8 cellular contexts compared by ENCODE assay signal in genomic region chr19:10461047-10461949, GRCh38. TPM values are rescaled to one million over a fixed set of nuclear protein-coding genes. Genes with fewer than 3 reads are reported as not detected.
DNase-seq lines count a peak whose midpoint lies in the region; ATAC-seq and TF ChIP-seq lines count a peak whose summit lies in the region.

No MANE protein-coding gene starts in this region.

- H3K9me2 ChIP-seq in GM23338 (ENCODE audit: insufficient read depth): no peaks in the 10 kb centered on the region

- CTCF ChIA-PET in WTC11 (lab: Charles Lee): interaction anchor here (0.6 to 2.1 kb wide), 18 partner anchors 15 to 481 kb away, joined by 3 to 16 read pairs (median 4); partner anchors contain the start of genes PDE4A and PPAN

- H3K4me1 Mint-ChIP-seq in GM23338 (peaks cover 2% of the 10 kb centered on the region; the same call in 1 of the 3 replicates), WTC11 (peaks cover 3% of the 10 kb centered on the region; the same call in 1 of the 2 replicates)

- peak; percentile 84 for ATAC-seq in DND-41 (ENCODE audit: insufficient read depth, low read depth)
- peak; percentile 96 for ATAC-seq in GM23338
- peak; percentile 96 for ATAC-seq in WTC11

- no peak overlapping the region for H3K27ac Mint-ChIP-seq in GM23338
- peak overlapping the region; percentile 95; the same call in 1 of the 2 replicates for H3K27ac Mint-ChIP-seq in WTC11

- no peaks in the 10 kb centered on the region for H3K36me3 ChIP-seq in DND-41 (ENCODE audit: insufficient read depth, low read length)
- no peaks in the 10 kb centered on the region for H3K36me3 ChIP-seq in GM23338 (ENCODE audit: insufficient read depth)
- H3K36me3 ChIP-seq in breast epithelium: no peaks in the 10 kb centered on the region

- H3K4me3 ChIP-seq in DND-41 (ENCODE audit: low read depth in 1 of 2, low read length in 2 of 2) (no peak overlapping the region), GM23338 (peak overlapping the region; percentile 85), breast epithelium (peak overlapping the region; percentile 13 to 72 (median 48)), iPS-18c (ENCODE audit: insufficient read depth, low read depth, low read length) (peak overlapping the region; percentile 67), skin epidermis (peak overlapping the region; percentile 2 to 42 (median 20))

- no peak overlapping the region for H3K27ac ChIP-seq in DND-41 (ENCODE audit: low read length)
- no peak overlapping the region for H3K27ac ChIP-seq in GM23338 (ENCODE audit: low read depth)
- peak overlapping the region in 1 of 2 donors; percentile 61 for H3K27ac ChIP-seq in breast epithelium
- peak overlapping the region in 2 of 21 experiments; percentile 6 to 30 for H3K27ac ChIP-seq in skin epidermis

- H3K4me1 ChIP-seq in DND-41 (ENCODE audit: insufficient read depth, low read length) (no peaks in the 10 kb centered on the region; the same call in 1 of the 2 replicates), GM23338 (ENCODE audit: insufficient read depth) (no peaks in the 10 kb centered on the region), breast epithelium (no peaks in the 10 kb centered on the region)

- H4K20me1 ChIP-seq in DND-41 (ENCODE audit: insufficient read depth, low read length) (no peaks in the 10 kb centered on the region), GM23338 (replicated peaks; ENCODE audit: insufficient read depth) (no peaks in the 10 kb centered on the region)

- H3K9me3 ChIP-seq in DND-41 (ENCODE audit: insufficient read depth, low read length, severe bottlenecking): no peaks in the 10 kb centered on the region
- H3K9me3 ChIP-seq in breast epithelium: no peaks in the 10 kb centered on the region
- no peaks in the 10 kb centered on the region for H3K9me3 ChIP-seq in iPS-18c (ENCODE audit: control insufficient read depth, insufficient read depth, low read length)

- H3K9ac ChIP-seq in DND-41 (ENCODE audit: low read depth, low read length): no peak overlapping the region

- no peaks in the 10 kb centered on the region; the same call in 2 of the 3 replicates for H3K36me3 Mint-ChIP-seq in GM23338 (ENCODE audit: low read depth)
- no peaks in the 10 kb centered on the region for H3K36me3 Mint-ChIP-seq in WTC11

- H3K9me3 Mint-ChIP-seq in GM23338 (no peaks in the 10 kb centered on the region), WTC11 (no peaks in the 10 kb centered on the region)

- POLR2A ChIA-PET in WTC11 (lab: Charles Lee): interaction anchor here (0.8 kb wide), 1 partner anchor 35 kb away, joined by 4 read pairs; no protein-coding TSS in a partner anchor

- H3K27me3 Mint-ChIP-seq in GM23338 (ENCODE audit: insufficient read depth, low read depth, poor library complexity) (peaks cover 13% of the 10 kb centered on the region), WTC11 (ENCODE audit: low read depth) (peaks cover 19% of the 10 kb centered on the region)

- intact Hi-C loops in breast epithelium (cut with DNase I; ENCODE audit: low total_unique reads): no loop called here

- no peaks in the 10 kb centered on the region for H3K27me3 ChIP-seq in DND-41 (ENCODE audit: insufficient read depth, low read length, poor library complexity)
- H3K27me3 ChIP-seq in GM23338 (ENCODE audit: insufficient read depth): 0 out of 2 replicates have a peak, but pooled peaks cover 4% of the 10 kb centered on the region
- no peaks in the 10 kb centered on the region for H3K27me3 ChIP-seq in breast epithelium

- H3K4me3 Mint-ChIP-seq in GM23338: peak overlapping the region; percentile 75
- H3K4me3 Mint-ChIP-seq in WTC11: peak overlapping the region; percentile 69

- no peaks in the 10 kb centered on the region for H3K79me2 ChIP-seq in DND-41 (ENCODE audit: insufficient read depth, low read length)
- H3K79me2 ChIP-seq in GM23338 (replicated peaks; ENCODE audit: insufficient read depth): no peaks in the 10 kb centered on the region

- no peak for TF ChIP-seq POLR2A in breast epithelium (IDR thresholded peaks at IDR 0.05)

- TF ChIP-seq CTCF in DND-41 (IDR thresholded peaks at IDR 0.05; ENCODE audit: borderline replicate concordance, extremely low read depth, low read length, poor library complexity, severe bottlenecking) (no peak), GM23338 (conservative IDR thresholded peaks at IDR 0.05; ENCODE audit: low read depth in 2 of 2) (no peak), WTC11 (IDR thresholded peaks at IDR 0.05) (no peak), breast epithelium (IDR thresholded peaks at IDR 0.05) (no peak)

- DNase-seq in DND-41: peak; percentile 76
- DNase-seq in GM23338 (ENCODE audit: low spot score): peak; percentile 97
- peak; percentile 82 for DNase-seq in NCI-H1048 (lab: John Stamatoyannopoulos, UW)
- peak; percentile 99 for DNase-seq in WTC11 (ENCODE audit: low spot score)
- DNase-seq in breast epithelium (ENCODE audit: low spot score in 2 of 2): peak; percentile 91 to 96
- DNase-seq in SW 1271 (lab: John Stamatoyannopoulos, UW): no peak

- H2AFZ ChIP-seq in DND-41 (ENCODE audit: low read depth, low read length): no peak overlapping the region; the same call in 1 of the 2 replicates
- peak overlapping the region; percentile 96 for H2AFZ ChIP-seq in GM23338

- H3K4me2 ChIP-seq in DND-41 (ENCODE audit: insufficient read depth, low read length): no peak overlapping the region
- H3K4me2 ChIP-seq in GM23338: peak overlapping the region; percentile 95

- no peaks in the 10 kb centered on the region for H3F3A ChIP-seq in GM23338 (replicated peaks; ENCODE audit: low read depth)

TF ChIP-seq in GM23338, 12 proteins besides CTCF, POLR2A, EP300 and RAD21:
- no peak for TF ChIP-seq ZNF114 (CRISPR knock-in tag; IDR thresholded peaks at IDR 0.05)
- peak; percentile 53 for TF ChIP-seq POLR2AphosphoS5 (IDR thresholded peaks at IDR 0.05; ENCODE audit: low read depth)

TF ChIP-seq in WTC11, 78 proteins besides CTCF, POLR2A, EP300 and RAD21 (continues in another document):
- TF ChIP-seq TEAD4 (CRISPR knock-in tag; IDR thresholded peaks at IDR 0.05): no peak
- TF ChIP-seq ZNF317 (CRISPR knock-in tag; IDR thresholded peaks at IDR 0.05; ENCODE audit: borderline replicate concordance, low read depth): no peak
- no peak for TF ChIP-seq CDX4 (CRISPR knock-in tag; IDR thresholded peaks at IDR 0.05; ENCODE audit: borderline replicate concordance)
- no peak for TF ChIP-seq ZNF263 (CRISPR knock-in tag; IDR thresholded peaks at IDR 0.05; ENCODE audit: low read depth)
- TF ChIP-seq USF2 (CRISPR knock-in tag; IDR thresholded peaks at IDR 0.05): peak; percentile 80
- TF ChIP-seq E2F1 (CRISPR knock-in tag; IDR thresholded peaks at IDR 0.05): 0 out of 2 replicates have a peak, but pooled peaks have one; percentile 24
- peak; percentile 62; the same call in 1 of the 2 replicates for TF ChIP-seq SP1 (CRISPR knock-in tag; conservative IDR thresholded peaks at IDR 0.05)
- no peak for TF ChIP-seq NFYB (CRISPR knock-in tag; conservative IDR thresholded peaks at IDR 0.05; ENCODE audit: low read depth)
- no peak for TF ChIP-seq ZNF219 (CRISPR knock-in tag; IDR thresholded peaks at IDR 0.05; ENCODE audit: borderline replicate concordance)
- no peak for TF ChIP-seq JUN (CRISPR knock-in tag; IDR thresholded peaks at IDR 0.05)

RNA-seq across cellular contexts. Expression of gene PDE4A, which starts 41.0 kb away (rescaled TPM):
- 5.2 and 5.4 TPM in 2 replicates for total RNA-seq in GM23338 (2014; rRNA removed; shearing (Covaris generic))
- 5.2 and 5.4 TPM in 2 replicates for polyA plus RNA-seq in GM23338 (2016; fragmentation: Nextera tagmentation; extraction: Ambion mirVana)
- total RNA-seq in WTC11 (2021): 5.3 to 5.9 TPM (median 5.8 TPM) in 3 replicates
- total RNA-seq in breast epithelium: 10 to 100 TPM in 2 of 3 donors, 1 to 10 TPM in 1; 5.6 to 20.3 (median 12.1) TPM

RNA-seq across cellular contexts. Expression of gene KEAP1, which starts 41.9 kb away (rescaled TPM):
- 71.5 and 77.5 TPM in 2 replicates for total RNA-seq in GM23338 (2014; rRNA removed; shearing (Covaris generic))
- 46.5 and 57.8 TPM in 2 replicates for polyA plus RNA-seq in GM23338 (2016; fragmentation: Nextera tagmentation; extraction: Ambion mirVana)
- total RNA-seq in WTC11 (2021) (65.1 to 74.9 TPM (median 68.7 TPM) in 3 replicates), breast epithelium (10 to 100 TPM; 52.8 to 53.6 (median 53.6) TPM)

RNA-seq across cellular contexts. Expression of gene S1PR5, which starts 55.9 kb away (rescaled TPM):
- 3.1 and 8.0 TPM in 2 replicates for total RNA-seq in GM23338 (2014; rRNA removed; shearing (Covaris generic))
- polyA plus RNA-seq in GM23338 (2016; fragmentation: Nextera tagmentation; extraction: Ambion mirVana): 4.6 and 4.8 TPM in 2 replicates
- 3.8 to 5.4 TPM (median 4.1 TPM) in 3 replicates for total RNA-seq in WTC11 (2021)
- total RNA-seq in breast epithelium: 1 to 10 TPM in 1 of 3 donors, under 1 TPM in 2; 0.16 to 1.2 (median 0.66) TPM

RNA-seq across cellular contexts. Expression of gene CDC37, which starts 58.0 kb away (rescaled TPM):
- 163 and 183 TPM in 2 replicates for total RNA-seq in GM23338 (2014; rRNA removed; shearing (Covaris generic))
- polyA plus RNA-seq in GM23338 (2016; fragmentation: Nextera tagmentation; extraction: Ambion mirVana): 270 and 280 TPM in 2 replicates
- total RNA-seq in WTC11 (2021) (163 to 204 TPM (median 164 TPM) in 3 replicates), breast epithelium (100 to 1,000 TPM; 141 to 213 (median 172) TPM)

Comparison
In these comparisons a context has a peak if more than half of its experiments do, and no peak if none do; other contexts are left out.
1. DNase-seq: peak in DND-41 (single experiment), GM23338 (single experiment), NCI-H1048 (single experiment), WTC11 (single experiment) and breast epithelium (2 of 2); none in SW 1271 (0 of 2).
2. H3K4me3 ChIP-seq: peak in GM23338 (single experiment), breast epithelium (3 of 3), iPS-18c (single experiment) and skin epidermis (7 of 7); none in DND-41 (0 of 2).
3. Peak in every context shown above with its lines, with median percentiles within 50 percentile points of each other: ATAC-seq.